1 cellular context compared by ENCODE assay signal in the genomic region with DNA sequence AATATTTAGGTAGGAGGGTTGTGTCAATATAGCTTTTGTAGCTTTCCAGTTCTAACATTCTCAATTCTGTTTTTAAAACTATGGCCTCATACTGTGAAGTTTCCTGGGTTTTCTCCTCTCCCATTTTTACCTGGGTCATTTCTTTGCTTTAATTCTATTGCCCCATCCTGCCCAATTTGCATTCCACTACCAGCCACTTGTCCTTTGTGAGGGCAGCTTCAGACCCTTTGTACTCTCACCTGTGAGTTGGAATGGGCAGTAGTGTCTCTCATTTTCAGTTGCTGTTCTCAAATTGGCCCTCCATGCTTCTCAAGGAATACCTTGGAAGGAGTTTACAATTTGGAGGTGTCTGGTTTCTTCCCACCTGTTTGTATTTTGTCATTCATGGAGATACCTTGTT.
A peak's percentile ranks its signal among the peaks of the same experiment; 100 is the strongest.
TF ChIP-seq lines count a peak whose summit lies in the region.

No MANE protein-coding gene starts in this region.

TF ChIP-seq in H1, 55 proteins besides CTCF, POLR2A, EP300 and RAD21 (continued from another document):
- TF ChIP-seq NANOG (IDR thresholded peaks at IDR 0.05; ENCODE audit: insufficient read depth, low read depth, low read length, poor library complexity, severe bottlenecking) (peak; percentile 52), FOSL1 (IDR thresholded peaks at IDR 0.05; ENCODE audit: insufficient read depth, low read depth, low read length) (no peak)
TF ChIP-seq in H1: peak in this region for 5.
